Comparison of ENCODE assay signal across 9 cellular contexts in genomic region chr1:54965624-54966340, GRCh38. TPM values are rescaled to one million over a fixed set of nuclear protein-coding genes. Genes with fewer than 3 reads are reported as not detected.
DNase-seq lines count a peak whose midpoint lies in the region; ATAC-seq and TF ChIP-seq lines count a peak whose summit lies in the region.
"Had no signal": no experiment of that assay in that cellular context is flagged by ENCODE, and none has a peak within 500 bp of the region (broad histone marks: within the 10 kb centered on the region; RNA-seq: fewer than 3 reads in every experiment).

No MANE protein-coding gene starts in this region.

- H3K9ac ChIP-seq in OCI-LY1 (ENCODE audit: low read length) = no peak overlapping the region

- H3K4me2 ChIP-seq in OCI-LY1 (ENCODE audit: low read length) = peak overlapping the region; percentile 6; the same call in 1 of the 2 replicates

- no peaks in the 10 kb centered on the region for H3K79me2 ChIP-seq in OCI-LY1 (ENCODE audit: insufficient read depth, low read length)

- H3K36me3 ChIP-seq in OCI-LY1 (ENCODE audit: insufficient read depth, low read length) = no peaks in the 10 kb centered on the region

- no peaks in the 10 kb centered on the region for H3K9me2 ChIP-seq in OCI-LY1 (ENCODE audit: low read depth, low read length)

- no peak overlapping the region for H2AFZ ChIP-seq in OCI-LY1 (ENCODE audit: low read length)

- ATAC-seq in HG02973 (IDR thresholded peaks at IDR 0.05; ENCODE audit: unreplicated experiment) = peak; percentile 96
- ATAC-seq in esophagus mucosa = peak; percentile 74
- peak; percentile 86 for ATAC-seq in stimulated activated effector memory CD8-positive, alpha-beta T cell treated with anti-CD3 and anti-CD28 coated beads, Interleukin-12 subunit alpha, Interleukin-12 subunit beta, amount 100 ng/mL, for 72 hours

- H3K4me1 ChIP-seq in OCI-LY1 (ENCODE audit: insufficient read depth, low read length, severe bottlenecking) = peaks cover 5% of the 10 kb centered on the region

- H3K4me1 Mint-ChIP-seq in stimulated activated effector memory CD8-positive, alpha-beta T cell treated with anti-CD3 and anti-CD28 coated beads, Interleukin-12 subunit alpha, Interleukin-12 subunit beta, amount 100 ng/mL, for 72 hours = peaks cover 12% of the 10 kb centered on the region

- H3K9me3 Mint-ChIP-seq in stimulated activated effector memory CD8-positive, alpha-beta T cell treated with anti-CD3 and anti-CD28 coated beads, Interleukin-12 subunit alpha, Interleukin-12 subunit beta, amount 100 ng/mL, for 72 hours = no peaks in the 10 kb centered on the region

- H3K36me3 Mint-ChIP-seq in stimulated activated effector memory CD8-positive, alpha-beta T cell treated with anti-CD3 and anti-CD28 coated beads, Interleukin-12 subunit alpha, Interleukin-12 subunit beta, amount 100 ng/mL, for 72 hours = no peaks in the 10 kb centered on the region

- peak; percentile 29 for DNase-seq in DMS153 (lab: John Stamatoyannopoulos, UW)
- no peak for DNase-seq in DMS153 treated with DMSO at 0.1 percent for 48 hours (lab: John Stamatoyannopoulos, UW; ENCODE audit: unreplicated experiment)
- DNase-seq in stimulated activated effector memory CD8-positive, alpha-beta T cell treated with anti-CD3 and anti-CD28 coated beads, Interleukin-12 subunit alpha, Interleukin-12 subunit beta, amount 100 ng/mL, for 72 hours (ENCODE audit: low spot score in 2 of 2) = no peak
- DNase-seq in NCI-H2196 (lab: John Stamatoyannopoulos, UW; ENCODE audit: unreplicated experiment) = no peak
- no peak for DNase-seq in NCI-H1930 (lab: John Stamatoyannopoulos, UW)

- no peak overlapping the region for H3K27ac Mint-ChIP-seq in stimulated activated effector memory CD8-positive, alpha-beta T cell treated with anti-CD3 and anti-CD28 coated beads, Interleukin-12 subunit alpha, Interleukin-12 subunit beta, amount 100 ng/mL, for 72 hours

- no peak for TF ChIP-seq CTCF in OCI-LY1 (IDR thresholded peaks at IDR 0.05; ENCODE audit: low read length)

- H3K4me3 ChIP-seq in OCI-LY1 (ENCODE audit: low read depth, low read length, poor library complexity, severe bottlenecking) = peak overlapping the region; percentile 16

- H3F3A ChIP-seq in OCI-LY1 (ENCODE audit: insufficient read depth, low read length) = no peaks in the 10 kb centered on the region

- H3K27ac ChIP-seq in OCI-LY1 (ENCODE audit: low read depth, low read length, poor library complexity, severe bottlenecking) = no peak overlapping the region

- H3K4me3 Mint-ChIP-seq in stimulated activated effector memory CD8-positive, alpha-beta T cell treated with anti-CD3 and anti-CD28 coated beads, Interleukin-12 subunit alpha, Interleukin-12 subunit beta, amount 100 ng/mL, for 72 hours = no peak overlapping the region

- H4K20me1 ChIP-seq in OCI-LY1 (ENCODE audit: insufficient read depth, low read length) = no peaks in the 10 kb centered on the region

- H3K9me3 ChIP-seq in OCI-LY1 (ENCODE audit: low read length) = no peaks in the 10 kb centered on the region

- no peaks in the 10 kb centered on the region; the same call in 1 of the 2 replicates for H3K27me3 ChIP-seq in OCI-LY1 (ENCODE audit: insufficient read depth, low read length)

RNA-seq across cellular contexts. Expression of gene TMEM61, which starts 14.6 kb away (rescaled TPM):
- total RNA-seq in esophagus mucosa = 1.4 TPM
- total RNA-seq: T-helper 2 cell treated with Interferon-gamma antibody and Interleukin-4, amounts not matched to agents 100 ng/mL and 5 ng/mL, for 36 hours had no signal

RNA-seq across cellular contexts. Expression of gene BSND, which starts 33.0 kb away (rescaled TPM):
- total RNA-seq in esophagus mucosa = not detected
- total RNA-seq: T-helper 2 cell treated with Interferon-gamma antibody and Interleukin-4, amounts not matched to agents 100 ng/mL and 5 ng/mL, for 36 hours had no signal
